ENCODE assay signal across 1 cellular context in genomic region chr9:98121096-98121495, GRCh38.
TF ChIP-seq lines count a peak whose summit lies in the region.

No MANE protein-coding gene starts in this region.

TF ChIP-seq in GM12878, 131 proteins besides CTCF, POLR2A, EP300 and RAD21 (continued from another document):
- TF ChIP-seq ELK1 (IDR thresholded peaks at IDR 0.05; ENCODE audit: low read depth, low read length), result no peak
- no peak for TF ChIP-seq ZNF207 (IDR thresholded peaks at IDR 0.05; ENCODE audit: borderline replicate concordance)
TF ChIP-seq in GM12878: peak in this region for 0.
